In the genomic region with DNA sequence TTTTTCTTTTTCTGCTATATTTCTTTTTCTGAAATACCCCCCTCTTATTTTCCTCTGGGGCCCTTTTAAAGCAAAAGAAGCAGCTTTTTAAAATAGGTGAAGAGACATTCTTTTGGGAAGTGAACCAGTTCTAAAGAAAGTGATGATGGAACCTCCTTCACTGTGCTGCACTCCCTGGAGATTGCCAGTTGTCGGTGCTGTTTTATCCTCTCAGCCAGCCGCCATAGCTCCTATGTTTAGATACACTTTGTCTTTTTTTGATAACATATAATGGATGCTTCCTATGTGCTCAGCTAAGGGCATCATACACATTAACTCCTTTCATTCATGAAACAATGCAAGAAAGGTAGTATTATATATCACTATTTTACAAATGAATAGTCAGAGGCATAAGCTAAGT, we compare ENCODE assay signal across 1 cellular context.
A peak's percentile ranks its signal among the peaks of the same experiment; 100 is the strongest.
TF ChIP-seq lines count a peak whose summit lies in the region.

No MANE protein-coding gene starts in this region.

TF ChIP-seq in HepG2, 621 proteins besides CTCF, POLR2A, EP300 and RAD21:
- TF ChIP-seq SMC3 (IDR thresholded peaks at IDR 0.05; ENCODE audit: low read length): peak; percentile 50; the same call in 1 of the 2 replicates
- TF ChIP-seq RELA (CRISPR knock-in tag; IDR thresholded peaks at IDR 0.05): no peak
- TF ChIP-seq, protein P1, sequence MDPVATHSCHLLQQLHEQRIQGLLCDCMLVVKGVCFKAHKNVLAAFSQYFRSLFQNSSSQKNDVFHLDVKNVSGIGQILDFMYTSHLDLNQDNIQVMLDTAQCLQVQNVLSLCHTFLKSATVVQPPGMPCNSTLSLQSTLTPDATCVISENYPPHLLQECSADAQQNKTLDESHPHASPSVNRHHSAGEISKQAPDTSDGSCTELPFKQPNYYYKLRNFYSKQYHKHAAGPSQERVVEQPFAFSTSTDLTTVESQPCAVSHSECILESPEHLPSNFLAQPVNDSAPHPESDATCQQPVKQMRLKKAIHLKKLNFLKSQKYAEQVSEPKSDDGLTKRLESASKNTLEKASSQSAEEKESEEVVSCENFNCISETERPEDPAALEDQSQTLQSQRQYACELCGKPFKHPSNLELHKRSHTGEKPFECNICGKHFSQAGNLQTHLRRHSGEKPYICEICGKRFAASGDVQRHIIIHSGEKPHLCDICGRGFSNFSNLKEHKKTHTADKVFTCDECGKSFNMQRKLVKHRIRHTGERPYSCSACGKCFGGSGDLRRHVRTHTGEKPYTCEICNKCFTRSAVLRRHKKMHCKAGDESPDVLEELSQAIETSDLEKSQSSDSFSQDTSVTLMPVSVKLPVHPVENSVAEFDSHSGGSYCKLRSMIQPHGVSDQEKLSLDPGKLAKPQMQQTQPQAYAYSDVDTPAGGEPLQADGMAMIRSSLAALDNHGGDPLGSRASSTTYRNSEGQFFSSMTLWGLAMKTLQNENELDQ (CRISPR knock-in tag; IDR thresholded peaks at IDR 0.05; ENCODE audit: borderline replicate concordance): no peak
- peak; percentile 66 for TF ChIP-seq STAG1 (CRISPR knock-in tag; IDR thresholded peaks at IDR 0.05)
- TF ChIP-seq, protein P2, sequence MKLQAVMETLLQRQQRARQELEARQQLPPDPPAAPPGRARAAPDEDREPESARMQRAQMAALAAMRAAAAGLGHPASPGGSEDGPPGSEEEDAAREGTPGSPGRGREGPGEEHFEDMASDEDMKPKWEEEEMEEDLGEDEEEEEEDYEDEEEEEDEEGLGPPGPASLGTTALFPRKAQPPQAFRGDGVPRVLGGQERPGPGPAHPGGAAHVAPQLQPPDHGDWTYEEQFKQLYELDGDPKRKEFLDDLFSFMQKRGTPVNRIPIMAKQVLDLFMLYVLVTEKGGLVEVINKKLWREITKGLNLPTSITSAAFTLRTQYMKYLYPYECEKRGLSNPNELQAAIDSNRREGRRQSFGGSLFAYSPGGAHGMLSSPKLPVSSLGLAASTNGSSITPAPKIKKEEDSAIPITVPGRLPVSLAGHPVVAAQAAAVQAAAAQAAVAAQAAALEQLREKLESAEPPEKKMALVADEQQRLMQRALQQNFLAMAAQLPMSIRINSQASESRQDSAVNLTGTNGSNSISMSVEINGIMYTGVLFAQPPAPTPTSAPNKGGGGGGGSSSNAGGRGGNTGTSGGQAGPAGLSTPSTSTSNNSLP (IDR thresholded peaks at IDR 0.05; ENCODE audit: low read depth, low read length): no peak
- TF ChIP-seq, protein P3, sequence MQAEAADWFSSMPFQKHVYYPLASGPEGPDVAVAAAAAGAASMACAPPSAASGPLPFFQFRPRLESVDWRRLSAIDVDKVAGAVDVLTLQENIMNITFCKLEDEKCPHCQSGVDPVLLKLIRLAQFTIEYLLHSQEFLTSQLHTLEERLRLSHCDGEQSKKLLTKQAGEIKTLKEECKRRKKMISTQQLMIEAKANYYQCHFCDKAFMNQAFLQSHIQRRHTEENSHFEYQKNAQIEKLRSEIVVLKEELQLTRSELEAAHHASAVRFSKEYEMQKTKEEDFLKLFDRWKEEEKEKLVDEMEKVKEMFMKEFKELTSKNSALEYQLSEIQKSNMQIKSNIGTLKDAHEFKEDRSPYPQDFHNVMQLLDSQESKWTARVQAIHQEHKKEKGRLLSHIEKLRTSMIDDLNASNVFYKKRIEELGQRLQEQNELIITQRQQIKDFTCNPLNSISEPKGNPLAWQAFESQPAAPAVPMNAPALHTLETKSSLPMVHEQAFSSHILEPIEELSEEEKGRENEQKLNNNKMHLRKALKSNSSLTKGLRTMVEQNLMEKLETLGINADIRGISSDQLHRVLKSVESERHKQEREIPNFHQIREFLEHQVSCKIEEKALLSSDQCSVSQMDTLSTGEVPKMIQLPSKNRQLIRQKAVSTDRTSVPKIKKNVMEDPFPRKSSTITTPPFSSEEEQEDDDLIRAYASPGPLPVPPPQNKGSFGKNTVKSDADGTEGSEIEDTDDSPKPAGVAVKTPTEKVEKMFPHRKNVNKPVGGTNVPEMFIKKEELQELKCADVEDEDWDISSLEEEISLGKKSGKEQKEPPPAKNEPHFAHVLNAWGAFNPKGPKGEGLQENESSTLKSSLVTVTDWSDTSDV (CRISPR knock-in tag; IDR thresholded peaks at IDR 0.05): no peak
- no peak for TF ChIP-seq ZNF160 (CRISPR knock-in tag; IDR thresholded peaks at IDR 0.05)
- TF ChIP-seq BORCS8-MEF2B (CRISPR knock-in tag; IDR thresholded peaks at IDR 0.05): no peak
- TF ChIP-seq, protein P4, sequence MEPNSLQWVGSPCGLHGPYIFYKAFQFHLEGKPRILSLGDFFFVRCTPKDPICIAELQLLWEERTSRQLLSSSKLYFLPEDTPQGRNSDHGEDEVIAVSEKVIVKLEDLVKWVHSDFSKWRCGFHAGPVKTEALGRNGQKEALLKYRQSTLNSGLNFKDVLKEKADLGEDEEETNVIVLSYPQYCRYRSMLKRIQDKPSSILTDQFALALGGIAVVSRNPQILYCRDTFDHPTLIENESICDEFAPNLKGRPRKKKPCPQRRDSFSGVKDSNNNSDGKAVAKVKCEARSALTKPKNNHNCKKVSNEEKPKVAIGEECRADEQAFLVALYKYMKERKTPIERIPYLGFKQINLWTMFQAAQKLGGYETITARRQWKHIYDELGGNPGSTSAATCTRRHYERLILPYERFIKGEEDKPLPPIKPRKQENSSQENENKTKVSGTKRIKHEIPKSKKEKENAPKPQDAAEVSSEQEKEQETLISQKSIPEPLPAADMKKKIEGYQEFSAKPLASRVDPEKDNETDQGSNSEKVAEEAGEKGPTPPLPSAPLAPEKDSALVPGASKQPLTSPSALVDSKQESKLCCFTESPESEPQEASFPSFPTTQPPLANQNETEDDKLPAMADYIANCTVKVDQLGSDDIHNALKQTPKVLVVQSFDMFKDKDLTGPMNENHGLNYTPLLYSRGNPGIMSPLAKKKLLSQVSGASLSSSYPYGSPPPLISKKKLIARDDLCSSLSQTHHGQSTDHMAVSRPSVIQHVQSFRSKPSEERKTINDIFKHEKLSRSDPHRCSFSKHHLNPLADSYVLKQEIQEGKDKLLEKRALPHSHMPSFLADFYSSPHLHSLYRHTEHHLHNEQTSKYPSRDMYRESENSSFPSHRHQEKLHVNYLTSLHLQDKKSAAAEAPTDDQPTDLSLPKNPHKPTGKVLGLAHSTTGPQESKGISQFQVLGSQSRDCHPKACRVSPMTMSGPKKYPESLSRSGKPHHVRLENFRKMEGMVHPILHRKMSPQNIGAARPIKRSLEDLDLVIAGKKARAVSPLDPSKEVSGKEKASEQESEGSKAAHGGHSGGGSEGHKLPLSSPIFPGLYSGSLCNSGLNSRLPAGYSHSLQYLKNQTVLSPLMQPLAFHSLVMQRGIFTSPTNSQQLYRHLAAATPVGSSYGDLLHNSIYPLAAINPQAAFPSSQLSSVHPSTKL (CRISPR knock-in tag; IDR thresholded peaks at IDR 0.05): peak; percentile 21; the same call in 1 of the 2 replicates
- no peak for TF ChIP-seq SALL2 (CRISPR knock-in tag; IDR thresholded peaks at IDR 0.05)
- TF ChIP-seq ZNF251 (CRISPR knock-in tag; IDR thresholded peaks at IDR 0.05): no peak
TF ChIP-seq in HepG2: peak in this region for 3.
